ENCODE assay signal across 1 cellular context in the genomic region with DNA sequence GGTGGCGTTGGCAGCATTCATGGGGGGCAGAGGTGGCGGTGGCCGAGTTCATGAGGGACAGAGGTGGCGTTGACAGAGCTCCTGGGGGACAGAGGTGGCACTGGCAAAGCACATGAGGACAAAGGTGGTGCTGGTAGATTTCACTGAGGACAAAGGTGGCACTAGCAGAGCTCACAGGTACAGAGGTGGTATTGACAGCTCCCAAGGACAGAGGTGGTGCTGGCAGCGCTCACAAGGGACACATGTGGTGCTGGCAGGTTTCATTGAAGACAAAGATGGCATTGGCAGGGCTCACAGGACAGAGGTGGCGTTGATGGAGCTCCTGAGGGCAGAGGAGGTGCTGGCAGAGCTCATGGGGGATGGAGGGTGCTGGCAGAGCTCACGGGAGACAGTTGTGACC.
TF ChIP-seq lines count a peak whose summit lies in the region.

No MANE protein-coding gene starts in this region.

TF ChIP-seq in HepG2, 621 proteins besides CTCF, POLR2A, EP300 and RAD21 (continued from another document):
- TF ChIP-seq ZNF460 (CRISPR knock-in tag; IDR thresholded peaks at IDR 0.05; ENCODE audit: borderline replicate concordance) (no peak), NFKB2 (CRISPR knock-in tag; IDR thresholded peaks at IDR 0.05; ENCODE audit: borderline replicate concordance) (no peak), KLF15 (CRISPR knock-in tag; IDR thresholded peaks at IDR 0.05; ENCODE audit: borderline replicate concordance) (no peak), ZNF563 (CRISPR knock-in tag; IDR thresholded peaks at IDR 0.05) (no peak)
- TF ChIP-seq, protein P1, sequence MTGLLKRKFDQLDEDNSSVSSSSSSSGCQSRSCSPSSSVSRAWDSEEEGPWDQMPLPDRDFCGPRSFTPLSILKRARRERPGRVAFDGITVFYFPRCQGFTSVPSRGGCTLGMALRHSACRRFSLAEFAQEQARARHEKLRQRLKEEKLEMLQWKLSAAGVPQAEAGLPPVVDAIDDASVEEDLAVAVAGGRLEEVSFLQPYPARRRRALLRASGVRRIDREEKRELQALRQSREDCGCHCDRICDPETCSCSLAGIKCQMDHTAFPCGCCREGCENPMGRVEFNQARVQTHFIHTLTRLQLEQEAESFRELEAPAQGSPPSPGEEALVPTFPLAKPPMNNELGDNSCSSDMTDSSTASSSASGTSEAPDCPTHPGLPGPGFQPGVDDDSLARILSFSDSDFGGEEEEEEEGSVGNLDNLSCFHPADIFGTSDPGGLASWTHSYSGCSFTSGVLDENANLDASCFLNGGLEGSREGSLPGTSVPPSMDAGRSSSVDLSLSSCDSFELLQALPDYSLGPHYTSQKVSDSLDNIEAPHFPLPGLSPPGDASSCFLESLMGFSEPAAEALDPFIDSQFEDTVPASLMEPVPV (CRISPR knock-in tag; IDR thresholded peaks at IDR 0.05) = no peak
- TF ChIP-seq, protein P2, sequence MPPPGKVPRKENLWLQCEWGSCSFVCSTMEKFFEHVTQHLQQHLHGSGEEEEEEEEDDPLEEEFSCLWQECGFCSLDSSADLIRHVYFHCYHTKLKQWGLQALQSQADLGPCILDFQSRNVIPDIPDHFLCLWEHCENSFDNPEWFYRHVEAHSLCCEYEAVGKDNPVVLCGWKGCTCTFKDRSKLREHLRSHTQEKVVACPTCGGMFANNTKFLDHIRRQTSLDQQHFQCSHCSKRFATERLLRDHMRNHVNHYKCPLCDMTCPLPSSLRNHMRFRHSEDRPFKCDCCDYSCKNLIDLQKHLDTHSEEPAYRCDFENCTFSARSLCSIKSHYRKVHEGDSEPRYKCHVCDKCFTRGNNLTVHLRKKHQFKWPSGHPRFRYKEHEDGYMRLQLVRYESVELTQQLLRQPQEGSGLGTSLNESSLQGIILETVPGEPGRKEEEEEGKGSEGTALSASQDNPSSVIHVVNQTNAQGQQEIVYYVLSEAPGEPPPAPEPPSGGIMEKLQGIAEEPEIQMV (CRISPR knock-in tag; IDR thresholded peaks at IDR 0.05; ENCODE audit: low read depth) = no peak
TF ChIP-seq in HepG2: peak in this region for 0.
